ENCODE assay signal across 15 cellular contexts in genomic region chr2:137178955-137179377, GRCh38.
A peak's percentile ranks its signal among the peaks of the same experiment; 100 is the strongest.
DNase-seq lines count a peak whose midpoint lies in the region; FAIRE-seq and TF ChIP-seq lines count a peak whose summit lies in the region.
"Had no signal": no experiment of that assay in that cellular context is flagged by ENCODE, and none has a peak within 500 bp of the region (broad histone marks: within the 10 kb centered on the region; RNA-seq: fewer than 3 reads in every experiment).

No MANE protein-coding gene starts in this region.

- H3K4me1 Mint-ChIP-seq in activated naive CD4-positive, alpha-beta T cell treated with anti-CD3 and anti-CD28 coated beads, Interleukin-2, amount 10 ng/mL, durations not matched to agents 7 days and 5 days: no peaks in the 10 kb centered on the region
- H3K4me1 Mint-ChIP-seq: memory B cell had no signal

- WGBS in GM23248 (ENCODE audit: low coverage in 1 of 2, low lambda C conversion rate in 2 of 2, missing lambda C conversion rate in 2 of 2), 2 experiments: 2 to 6% methylated on average over 2 of the region's 2 CpGs
- WGBS in lower leg skin, 2 donors: 53 to 60% methylated on average over 2 of the region's 2 CpGs

- H3K36me3 ChIP-seq in GM23248 (ENCODE audit: low read depth): no peaks in the 10 kb centered on the region
- H3K36me3 ChIP-seq: cardiac muscle cell, gastrocnemius medialis had no signal

- H3K9me3 ChIP-seq in GM23248 (ENCODE audit: low read depth): no peaks in the 10 kb centered on the region
- H3K9me3 ChIP-seq: gastrocnemius medialis had no signal

- H3K27me3 ChIP-seq in GM23248 (replicated peaks; ENCODE audit: insufficient read depth): no peaks in the 10 kb centered on the region
- H3K27me3 ChIP-seq: cardiac muscle cell, gastrocnemius medialis had no signal

- peak; percentile 84 for FAIRE-seq in RCC 7860 (lab: Jason Lieb, UNC)
- FAIRE-seq: A204.1, TTC549 had no signal

- H3K4me1 ChIP-seq in GM23248 (ENCODE audit: insufficient read depth): peaks cover 10% of the 10 kb centered on the region
- H3K4me1 ChIP-seq: gastrocnemius medialis had no signal

- intact Hi-C loops in lower leg skin (cut with DNase I; ENCODE audit: low total_unique reads) (no loop called here), posterior vena cava (cut with DNase I) (no loop called here)

- in situ Hi-C loops in GM23248 (cut with MboI): no loop called here
- in situ Hi-C loops in KBM-7 (cut with MboI; ENCODE audit: low pct_unique_long_range_greater_than_20kb, low sequenced_read_pairs): no loop called here

- 0 out of 2 replicates have a peak overlapping the region, but pooled peaks have one; percentile 27 for H3K27ac ChIP-seq in GM23248
- H3K27ac ChIP-seq: cardiac muscle cell, gastrocnemius medialis had no signal

- CTCF ChIA-PET in activated naive CD4-positive, alpha-beta T cell treated with anti-CD3 and anti-CD28 coated beads, Interleukin-2, amount 10 ng/mL, durations not matched to agents 7 days and 5 days (lab: Charles Lee): no interaction called here

- no peak overlapping the region for H2AFZ ChIP-seq in GM23248

- no peaks in the 10 kb centered on the region for H3K79me2 ChIP-seq in GM23248 (ENCODE audit: insufficient read depth)

- no peaks in the 10 kb centered on the region for H3K27me3 Mint-ChIP-seq in activated naive CD4-positive, alpha-beta T cell treated with anti-CD3 and anti-CD28 coated beads, Interleukin-2, amount 10 ng/mL, durations not matched to agents 7 days and 5 days
- H3K27me3 Mint-ChIP-seq: memory B cell had no signal

- no peak for TF ChIP-seq POLR2A in lower leg skin (IDR thresholded peaks at IDR 0.05)

- DNase-seq in A172 (ENCODE audit: low spot score) (peak; percentile 20), GM23248 (peak; percentile 75), RCC 7860 (ENCODE audit: low spot score) (peak; percentile 76), fibroblast of peridontal ligament (ENCODE audit: extremely low read depth) (peak; percentile 28), lower leg skin (ENCODE audit: low spot score in 2 of 2) (no peak), posterior vena cava (ENCODE audit: low spot score) (no peak), KBM-7 (no peak)
- no peak for DNase-seq in activated naive CD4-positive, alpha-beta T cell treated with anti-CD3 and anti-CD28 coated beads, Interleukin-2, amount 10 ng/mL, durations not matched to agents 7 days and 5 days
- DNase-seq: gastrocnemius medialis; NCI-H1048; NK-92 treated with Interleukin-12 subunit alpha and Interleukin-12 subunit beta, amount 100 ng/mL, for 24 hours had no signal

- H3K9me3 Mint-ChIP-seq in activated naive CD4-positive, alpha-beta T cell treated with anti-CD3 and anti-CD28 coated beads, Interleukin-2, amount 10 ng/mL, durations not matched to agents 7 days and 5 days: no peaks in the 10 kb centered on the region
- H3K9me3 Mint-ChIP-seq: memory B cell had no signal

- H4K20me1 ChIP-seq in GM23248 (ENCODE audit: insufficient read depth): no peaks in the 10 kb centered on the region

- peak overlapping the region; percentile 10 for H3K4me2 ChIP-seq in GM23248 (ENCODE audit: unreplicated experiment)

- H3K9me2 ChIP-seq in GM23248 (ENCODE audit: insufficient read depth): no peaks in the 10 kb centered on the region

- no peak overlapping the region for H3K27ac Mint-ChIP-seq in activated naive CD4-positive, alpha-beta T cell treated with anti-CD3 and anti-CD28 coated beads, Interleukin-2, amount 10 ng/mL, durations not matched to agents 7 days and 5 days
- H3K27ac Mint-ChIP-seq: memory B cell had no signal

- H3K4me3 ChIP-seq in GM23248 (no peak overlapping the region; the same call in 1 of the 2 replicates), lower leg skin (ENCODE audit: low read depth, poor library complexity, severe bottlenecking) (no peak overlapping the region)
- H3K4me3 ChIP-seq: cardiac muscle cell, gastrocnemius medialis had no signal

- no peaks in the 10 kb centered on the region for H3K36me3 Mint-ChIP-seq in activated naive CD4-positive, alpha-beta T cell treated with anti-CD3 and anti-CD28 coated beads, Interleukin-2, amount 10 ng/mL, durations not matched to agents 7 days and 5 days
- H3K36me3 Mint-ChIP-seq: memory B cell had no signal

- H3K4me3 Mint-ChIP-seq in activated naive CD4-positive, alpha-beta T cell treated with anti-CD3 and anti-CD28 coated beads, Interleukin-2, amount 10 ng/mL, durations not matched to agents 7 days and 5 days: no peak overlapping the region
- H3K4me3 Mint-ChIP-seq: memory B cell had no signal

- no peak for TF ChIP-seq CTCF in lower leg skin (IDR thresholded peaks at IDR 0.05)

- 0 out of 2 replicates have a peak, but pooled peaks cover 6% of the 10 kb centered on the region for H3F3A ChIP-seq in GM23248 (ENCODE audit: insufficient read depth)

- H3K9ac ChIP-seq in GM23248: no peak overlapping the region

Comparison
In these comparisons a context has a peak if more than half of its experiments do, and no peak if none do; other contexts are left out.
1. DNase-seq: peak in A172 (single experiment), GM23248 (single experiment), RCC 7860 (single experiment) and fibroblast of peridontal ligament (single experiment); none in lower leg skin (0 of 2), posterior vena cava (single experiment), activated naive CD4-positive, alpha-beta T cell treated with anti-CD3 and anti-CD28 coated beads, Interleukin-2, amount 10 ng/mL, durations not matched to agents 7 days and 5 days (single experiment) and KBM-7 (single experiment).